Comparison of ENCODE assay signal across 29 cellular contexts in the genomic region with DNA sequence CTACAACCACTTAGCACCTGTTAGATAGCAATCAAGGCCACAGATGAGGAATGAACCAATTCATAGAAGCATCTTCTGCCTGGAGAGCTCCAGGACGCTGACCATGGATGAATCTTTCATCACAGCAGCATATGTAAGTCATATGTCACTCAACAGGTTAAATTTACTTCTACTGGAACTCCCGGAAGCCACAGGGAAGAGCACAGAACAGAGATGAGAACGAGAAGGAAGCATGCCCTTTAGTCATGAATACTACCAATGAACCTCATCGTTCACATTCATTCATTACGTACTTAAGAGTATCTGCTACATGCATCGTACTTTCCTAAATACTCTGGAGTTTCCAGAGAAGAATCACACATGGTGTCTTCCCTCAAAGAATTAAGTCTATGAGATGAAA.
"Had no signal": no experiment of that assay in that cellular context is flagged by ENCODE, and none has a peak within 500 bp of the region (broad histone marks: within the 10 kb centered on the region; RNA-seq: fewer than 3 reads in every experiment).

No MANE protein-coding gene starts in this region.

- H3K27me3 Mint-ChIP-seq: naive B cell had no signal

- H3K27ac Mint-ChIP-seq: naive thymus-derived CD8-positive, alpha-beta T cell; natural killer cell treated with Interleukin-12 subunit alpha and Interleukin-12 subunit beta and Interleukin-15 and Interleukin-18, amount 100 ng/mL, for 72 hours; nephron progenitor cell; stimulated activated effector memory CD8-positive, alpha-beta T cell treated with anti-CD3 and anti-CD28 coated beads, Interleukin-12 subunit alpha, Interleukin-12 subunit beta, amount 100 ng/mL, for 72 hours; stimulated activated naive CD8-positive, alpha-beta T cell treated with anti-CD3 and anti-CD28 coated beads, Interleukin-15, amount 100 ng/mL, for 72 hours had no signal

- H3K36me3 Mint-ChIP-seq: natural killer cell treated with Interleukin-12 subunit alpha and Interleukin-12 subunit beta and Interleukin-15 and Interleukin-18, amount 100 ng/mL, for 72 hours; stimulated activated effector memory CD8-positive, alpha-beta T cell treated with anti-CD3 and anti-CD28 coated beads, Interleukin-12 subunit alpha, Interleukin-12 subunit beta, amount 100 ng/mL, for 72 hours had no signal

- H3K9me3 Mint-ChIP-seq: naive B cell; naive thymus-derived CD8-positive, alpha-beta T cell; natural killer cell treated with Interleukin-12 subunit alpha and Interleukin-12 subunit beta and Interleukin-15 and Interleukin-18, amount 100 ng/mL, for 72 hours; nephron progenitor cell; neural crest cell; stimulated activated effector memory CD8-positive, alpha-beta T cell treated with anti-CD3 and anti-CD28 coated beads, Interleukin-12 subunit alpha, Interleukin-12 subunit beta, amount 100 ng/mL, for 72 hours; stimulated activated naive CD8-positive, alpha-beta T cell treated with anti-CD3 and anti-CD28 coated beads, Interleukin-15, amount 100 ng/mL, for 72 hours had no signal

- H3K27ac ChIP-seq: neutrophil, pancreas, prostate gland, right atrium auricular region, right lobe of liver, sigmoid colon, skin epidermis, suprapubic skin, testis, tibial artery, transverse colon, upper lobe of left lung, vagina had no signal

- H3K9me3 ChIP-seq: neutrophil, pancreas, prostate gland, right atrium auricular region, right lobe of liver, sigmoid colon, suprapubic skin, testis, tibial artery, transverse colon, upper lobe of left lung, vagina had no signal

- H3K4me1 Mint-ChIP-seq: naive thymus-derived CD8-positive, alpha-beta T cell; stimulated activated effector memory CD8-positive, alpha-beta T cell treated with anti-CD3 and anti-CD28 coated beads, Interleukin-12 subunit alpha, Interleukin-12 subunit beta, amount 100 ng/mL, for 72 hours; stimulated activated naive CD8-positive, alpha-beta T cell treated with anti-CD3 and anti-CD28 coated beads, Interleukin-15, amount 100 ng/mL, for 72 hours had no signal

- DNase-seq: naive B cell; naive thymus-derived CD8-positive, alpha-beta T cell; nephron progenitor cell; nucleus accumbens; pancreas; retina; right lobe of liver; sigmoid colon; stimulated activated CD4-positive, alpha-beta T cell treated with anti-CD3 and anti-CD28 coated beads, Interleukin-15, amount 100 ng/mL, for 24 hours; stimulated activated CD4-positive, alpha-beta T cell treated with anti-CD3 and anti-CD28 coated beads, Interleukin-2, amount 100 ng/mL, for 24 hours; stimulated activated CD4-positive, alpha-beta T cell treated with anti-CD3 and anti-CD28 coated beads, Interleukin-2, amount 100 ng/mL, for 48 hours; stimulated activated CD4-positive, alpha-beta T cell treated with anti-CD3 and anti-CD28 coated beads, Interleukin-4, amount 100 ng/mL, for 24 hours; stimulated activated naive CD4-positive, alpha-beta T cell; stimulated activated naive CD8-positive, alpha-beta T cell treated with anti-CD3 and anti-CD28 coated beads, Interleukin-15, amount 100 ng/mL, for 72 hours; stimulated activated naive CD8-positive, alpha-beta T cell treated with anti-CD3 and anti-CD28 coated beads, Interleukin-15, Interleukin-2, amounts not matched to agents 100 U/mL and 50 U/mL, for 24 hours; substantia nigra; testis; tibial artery; transverse colon; upper lobe of left lung had no signal

- H3K36me3 ChIP-seq: neutrophil, pancreas, prostate gland, right atrium auricular region, right lobe of liver, sigmoid colon, suprapubic skin, tibial artery, transverse colon, upper lobe of left lung, vagina had no signal

- H3K27me3 ChIP-seq: neutrophil, pancreas, right atrium auricular region, right lobe of liver, sigmoid colon, suprapubic skin, testis, tibial artery, transverse colon, upper lobe of left lung, vagina had no signal

- H3K4me1 ChIP-seq: pancreas, prostate gland, right atrium auricular region, right lobe of liver, sigmoid colon, suprapubic skin, testis, transverse colon, upper lobe of left lung, vagina had no signal

- ATAC-seq: naive thymus-derived CD8-positive, alpha-beta T cell; pancreas; right lobe of liver; stimulated activated naive CD8-positive, alpha-beta T cell treated with anti-CD3 and anti-CD28 coated beads, Interleukin-15, amount 100 ng/mL, for 72 hours; stimulated activated naive CD8-positive, alpha-beta T cell treated with anti-CD3 and anti-CD28 coated beads, Interleukin-15, Interleukin-2, amounts not matched to agents 100 U/mL and 50 U/mL, for 24 hours had no signal

- H3K4me3 Mint-ChIP-seq: naive B cell; naive thymus-derived CD8-positive, alpha-beta T cell; natural killer cell treated with Interleukin-12 subunit alpha and Interleukin-12 subunit beta and Interleukin-15 and Interleukin-18, amount 100 ng/mL, for 72 hours; nephron progenitor cell; neural crest cell; stimulated activated effector memory CD8-positive, alpha-beta T cell treated with anti-CD3 and anti-CD28 coated beads, Interleukin-12 subunit alpha, Interleukin-12 subunit beta, amount 100 ng/mL, for 72 hours; stimulated activated naive CD8-positive, alpha-beta T cell treated with anti-CD3 and anti-CD28 coated beads, Interleukin-15, amount 100 ng/mL, for 72 hours had no signal

- H3K4me3 ChIP-seq: pancreas, prostate gland, right atrium auricular region, right lobe of liver, sigmoid colon, skin epidermis, suprapubic skin, testis, tibial artery, transverse colon, upper lobe of left lung, vagina had no signal
